Comparison of ENCODE assay signal across 27 cellular contexts in genomic region chr6:39203398-39203797, GRCh38. TPM values are rescaled to one million over a fixed set of nuclear protein-coding genes. Genes with fewer than 3 reads are reported as not detected.
A peak's percentile ranks its signal among the peaks of the same experiment; 100 is the strongest.
DNase-seq lines count a peak whose midpoint lies in the region; ATAC-seq, FAIRE-seq and TF ChIP-seq lines count a peak whose summit lies in the region.
"Had no signal": no experiment of that assay in that cellular context is flagged by ENCODE, and none has a peak within 500 bp of the region (broad histone marks: within the 10 kb centered on the region; RNA-seq: fewer than 3 reads in every experiment).

No MANE protein-coding gene starts in this region.

- TF ChIP-seq CTCF in PC-9 (conservative IDR thresholded peaks at IDR 0.05) (no peak), H1 (IDR thresholded peaks at IDR 0.05; ENCODE audit: control extremely low read depth in 1 of 3, insufficient read depth in 1 of 3, low read depth in 1 of 3, low read length in 3 of 3) (no peak), upper lobe of right lung (IDR thresholded peaks at IDR 0.05) (no peak)

- H4K8ac ChIP-seq in H1 (ENCODE audit: extremely low read depth, insufficient read depth, low read length) = no peak overlapping the region

- ATAC-seq in upper lobe of right lung = peak; percentile 2
- no peak for ATAC-seq in activated CD4-positive, CD25-positive, alpha-beta regulatory T cell treated with anti-CD3 and anti-CD28 coated beads, Interleukin-2, amount 50 U/mL, for 24 hours
- ATAC-seq: activated T-cell treated with anti-CD3 and anti-CD28 coated beads, Interleukin-2, amount 50 U/mL, for 72 hours; naive thymus-derived CD4-positive, alpha-beta T cell; stimulated activated naive CD8-positive, alpha-beta T cell treated with anti-CD3 and anti-CD28 coated beads, Interleukin-15, amount 100 ng/mL, for 72 hours had no signal

- H3K9me2 ChIP-seq in PC-9 (ENCODE audit: insufficient read depth) = no peaks in the 10 kb centered on the region

- peak overlapping the region; percentile 29 for H3K4ac ChIP-seq in H1 (replicated peaks; ENCODE audit: insufficient read length, low read depth, low read length)

- no peak overlapping the region for H3K56ac ChIP-seq in H1 (replicated peaks; ENCODE audit: insufficient read length, low read depth, low read length)

- H2BK12ac ChIP-seq in H1 (ENCODE audit: low read depth, low read length) = 0 out of 2 replicates have a peak overlapping the region, but pooled peaks have one; percentile 42

- H3K79me1 ChIP-seq in H1 (ENCODE audit: low read depth, low read length) = peaks cover 42% of the 10 kb centered on the region

- H3K27me3 ChIP-seq in PC-9 (ENCODE audit: insufficient read depth, low read depth) (no peaks in the 10 kb centered on the region), H1 (replicated peaks in 1 of 4; ENCODE audit: control insufficient read depth in 3 of 4, extremely low read depth in 1 of 4, insufficient read depth in 3 of 4, low read length in 3 of 4) (no peaks in the 10 kb centered on the region), muscle layer of duodenum (ENCODE audit: low read depth, low read length) (no peaks in the 10 kb centered on the region), upper lobe of right lung (no peaks in the 10 kb centered on the region)
- H3K27me3 ChIP-seq: foreskin keratinocyte, spleen, uterus had no signal

- 88% methylated on average over 3 of the region's 4 CpGs; no CpG with 5 or more reads in 1 of the 2 experiments for WGBS in H1 (ENCODE audit: extremely low coverage in 1 of 2, insufficient coverage in 1 of 2, insufficient read length in 1 of 2, insufficient replicate concordance in 2 of 2, low coverage in 1 of 2, low lambda C conversion rate in 2 of 2, missing lambda C conversion rate in 1 of 2), 2 experiments

- no TSS peak for BruUV-seq in PC-9 (replicated peaks; lab: Mats Ljungman, UMichigan)

- H3K14ac ChIP-seq in H1 (ENCODE audit: insufficient read length) = no peak overlapping the region

- no peak overlapping the region for H2BK15ac ChIP-seq in H1 (ENCODE audit: low read length)

- no peak overlapping the region for H2BK120ac ChIP-seq in H1 (replicated peaks; ENCODE audit: low read depth, low read length)

- FAIRE-seq in H1 (lab: Jason Lieb, UNC) = no peak

- no peak for TF ChIP-seq POLR2A in H1 (IDR thresholded peaks at IDR 0.05; ENCODE audit: control extremely low read depth in 1 of 2, low read depth in 2 of 2, low read length in 2 of 2)

- H3K4me3 ChIP-seq in PC-9 (peak overlapping the region; percentile 16; the same call in 1 of the 2 replicates), H1 (ENCODE audit: extremely low read depth in 1 of 4, insufficient read depth in 2 of 4, low read depth in 3 of 4, low read length in 4 of 4) (0 out of 8 replicates have a peak overlapping the region, but pooled peaks of 2 of the 4 experiments have one; percentile 9 to 14), muscle layer of duodenum (ENCODE audit: low read depth in 1 of 2, low read length in 2 of 2) (no peak overlapping the region), upper lobe of right lung (no peak overlapping the region)
- H3K4me3 ChIP-seq: lung, spleen, uterus had no signal

- H3K23me2 ChIP-seq in H1 (ENCODE audit: low read depth, low read length) = no peaks in the 10 kb centered on the region

- intact Hi-C loops in PC-9 (cut with micrococcal nuclease; ENCODE audit: unreplicated experiment) = loop anchor here (1.0 to 5.0 kb wide), 3 partner anchors 34 to 1869 kb away; partner anchors contain the start of genes NFYA and OARD1
- intact Hi-C loops in upper lobe of right lung (cut with DNase I) = no loop called here

- H3K18ac ChIP-seq in H1 (ENCODE audit: extremely low read depth, low read length) = peak overlapping the region; percentile 62

- H3K4me1 ChIP-seq in PC-9 (replicated peaks; ENCODE audit: insufficient read depth) (peaks cover 96% of the 10 kb centered on the region), H1 (replicated peaks in 1 of 4; ENCODE audit: control insufficient read depth in 3 of 4, insufficient read depth in 4 of 4, low read length in 3 of 4) (peaks cover 29 to 55% (median 42%) of the 10 kb centered on the region in 4 experiments), muscle layer of duodenum (ENCODE audit: control insufficient read depth in 1 of 2, insufficient read depth in 2 of 2, low read length in 2 of 2) (peaks cover 8 to 11% of the 10 kb centered on the region in 2 donors), upper lobe of right lung (peaks cover 45% of the 10 kb centered on the region)
- H3K4me1 ChIP-seq: foreskin keratinocyte, uterus had no signal

- H2AK5ac ChIP-seq in H1 (ENCODE audit: low read depth, low read length) = peak overlapping the region; percentile 4

- TF ChIP-seq EP300 in H1 (IDR thresholded peaks at IDR 0.05; ENCODE audit: borderline replicate concordance in 1 of 2, low read depth in 2 of 2, low read length in 2 of 2) = no peak

- H3K79me2 ChIP-seq in PC-9 (ENCODE audit: low read depth) = peaks cover 89% of the 10 kb centered on the region
- peaks cover 9 to 93% of the 10 kb centered on the region in 2 experiments; a peak in 3 of 4 replicates for H3K79me2 ChIP-seq in H1 (ENCODE audit: control insufficient read depth in 1 of 2, insufficient read depth in 2 of 2, low read length in 2 of 2)

- no peak overlapping the region for H3K23ac ChIP-seq in H1 (ENCODE audit: insufficient read length)

- H3K36me3 ChIP-seq in PC-9 (ENCODE audit: low read depth) (no peaks in the 10 kb centered on the region), H1 (ENCODE audit: control insufficient read depth in 2 of 4, insufficient read depth in 4 of 4, low read length in 3 of 4) (0 out of 8 replicates have a peak, but pooled peaks cover 0 to 3% (median 0%) of the 10 kb centered on the region in 4 experiments), muscle layer of duodenum (ENCODE audit: control insufficient read depth in 1 of 2, insufficient read depth in 2 of 2, low read length in 2 of 2) (no peaks in the 10 kb centered on the region), upper lobe of right lung (no peaks in the 10 kb centered on the region)
- H3K36me3 ChIP-seq: spleen, uterus had no signal

- H4K5ac ChIP-seq in H1 (ENCODE audit: insufficient read length, low read depth, low read length) = no peak overlapping the region

- no peak overlapping the region for H2AFZ ChIP-seq in PC-9
- no peak overlapping the region for H2AFZ ChIP-seq in H1 (ENCODE audit: low read length)

- CTCF ChIA-PET in PC-9 (lab: Charles Lee) (interaction anchor here (0.7 to 1.5 kb wide), 5 partner anchors 16 to 1354 kb away, joined by 3 to 20 read pairs (median 4); partner anchors contain the start of gene KCNK5), H1 (lab: Charles Lee; ENCODE audit: partially characterized antibody) (interaction anchor here (43.3 to 72.8 kb wide), 3 partner anchors 3 to 93 kb away, joined by 836 to 1738 read pairs (median 836); partner anchors contain the start of genes KCNK17 and KCNK5)

- no peak overlapping the region for H3K9ac ChIP-seq in H1 (replicated peaks in 1 of 4; ENCODE audit: extremely low read depth in 1 of 4, low read depth in 3 of 4, low read length in 3 of 4)

- DNase-seq in PC-9 (peak; percentile 73 to 85), H1 (ENCODE audit: low read depth in 1 of 2, low spot score in 2 of 2) (no peak), upper lobe of right lung (no peak), NCI-H774 (lab: John Stamatoyannopoulos, UW) (no peak)
- DNase-seq in stimulated activated CD4-positive, alpha-beta T cell treated with anti-CD3 and anti-CD28 coated beads, Interleukin-4, amount 100 ng/mL, for 24 hours = no peak
- DNase-seq: activated naive CD4-positive, alpha-beta T cell treated with anti-CD3 and anti-CD28 coated beads, Interleukin-2, amount 10 ng/mL, durations not matched to agents 7 days and 5 days; activated T-cell treated with anti-CD3 and anti-CD28 coated beads, Interleukin-2, amount 50 U/mL, for 72 hours; caudate nucleus; CD4-positive, CD25-positive, alpha-beta regulatory T cell; DMS 273 treated with DMSO at 0.1 percent for 48 hours; effector CD8-positive, alpha-beta T cell; GOT3; MM.1S; naive thymus-derived CD4-positive, alpha-beta T cell; NCI-H146; NCI-H2171; NCI-H526 treated with DMSO at 0.1 percent for 48 hours; Right ventricle myocardium superior; spleen; stimulated activated naive CD8-positive, alpha-beta T cell treated with anti-CD3 and anti-CD28 coated beads, Interleukin-15, amount 100 ng/mL, for 72 hours; uterus had no signal

- peaks cover 44% of the 10 kb centered on the region for H3F3A ChIP-seq in PC-9 (ENCODE audit: insufficient read depth, low read depth)

- no peaks in the 10 kb centered on the region for H3K9me3 ChIP-seq in PC-9 (ENCODE audit: insufficient read depth, low read depth)
- no peaks in the 10 kb centered on the region for H3K9me3 ChIP-seq in H1 (ENCODE audit: insufficient read depth in 2 of 2, low read depth in 1 of 2, low read length in 1 of 2)
- no peaks in the 10 kb centered on the region for H3K9me3 ChIP-seq in muscle layer of duodenum (ENCODE audit: control insufficient read depth in 1 of 2, low read length in 2 of 2)
- H3K9me3 ChIP-seq in upper lobe of right lung = no peaks in the 10 kb centered on the region
- H3K9me3 ChIP-seq: spleen, uterus had no signal

- 0 out of 2 replicates have a peak overlapping the region, but pooled peaks have one; percentile 27 for H2BK20ac ChIP-seq in H1 (ENCODE audit: low read length)

- H3K4me2 ChIP-seq in PC-9 (peak overlapping the region; percentile 75), H1 (ENCODE audit: insufficient read depth in 1 of 2, low read depth in 2 of 2, low read length in 2 of 2) (peak overlapping the region; percentile 4 to 14; a peak in 1 of 4 replicates)

- POLR2A ChIA-PET in PC-9 (lab: Charles Lee; ENCODE audit: unreplicated experiment) (interaction anchor here (0.7 to 1.0 kb wide), 3 partner anchors 12 to 24 kb away, joined by 3 to 5 read pairs (median 3); no protein-coding TSS in a partner anchor), H1 (lab: Charles Lee; ENCODE audit: partially characterized antibody) (interaction anchor here (1.1 to 3.0 kb wide), 4 partner anchors 9 to 98 kb away, joined by 3 to 13 read pairs (median 4); no protein-coding TSS in a partner anchor)

- H4K91ac ChIP-seq in H1 (replicated peaks; ENCODE audit: insufficient read length, low read length) = no peak overlapping the region

- peak overlapping the region; percentile 95 for H3K27ac ChIP-seq in PC-9
- H3K27ac ChIP-seq in H1 (ENCODE audit: low read depth, low read length) = no peak overlapping the region
- H3K27ac ChIP-seq in muscle layer of duodenum (ENCODE audit: low read length) = peak overlapping the region; percentile 72
- H3K27ac ChIP-seq in upper lobe of right lung = peak overlapping the region; percentile 69
- H3K27ac ChIP-seq: foreskin keratinocyte, spleen, uterus had no signal

- peak overlapping the region; percentile 8 for H2BK5ac ChIP-seq in H1 (ENCODE audit: low read depth, low read length)

- TF ChIP-seq RAD21 in H1 (IDR thresholded peaks at IDR 0.05 in 1 of 2, conservative IDR thresholded peaks at IDR 0.05 in 1 of 2; ENCODE audit: low read depth in 2 of 2, low read length in 2 of 2) = no peak

- no peaks in the 10 kb centered on the region for H4K20me1 ChIP-seq in PC-9 (ENCODE audit: insufficient read depth)
- H4K20me1 ChIP-seq in H1 (replicated peaks in 1 of 2; ENCODE audit: control insufficient read depth in 1 of 2, insufficient read depth in 2 of 2, low read length in 2 of 2) = peaks cover 17 to 58% of the 10 kb centered on the region in 2 experiments

RNA-seq across cellular contexts. Expression of gene KCNK5, which starts 25.9 kb away (rescaled TPM):
- total RNA-seq in PC-9 (2021) (11.9 and 14.3 TPM in 2 replicates), upper lobe of right lung (10.0 TPM)
- total RNA-seq in H1 (2021; fragmentation: NEBNext Ultra II Directional; extraction: Animal tissue kit (Norgen Biotek cat#: 25700)) = 42.2 and 44.3 TPM in 2 replicates
- polyA plus RNA-seq in H1 (2011; rRNA removed) = 20.9 and 29.7 TPM in 2 replicates
- polyA plus RNA-seq in H1 (2011; cell fraction: cytosol; rRNA removed) = 24.8 TPM
- 31.8 TPM for polyA plus RNA-seq in H1 (2011; cell fraction: nucleus; rRNA removed)
- 31.4 to 37.5 TPM (median 35.7 TPM) in 4 replicates for polyA plus RNA-seq in H1 (2012, experiment 1 of 2)
- 37.4 TPM for polyA plus RNA-seq in H1 (2012, experiment 2 of 2)
- polyA plus RNA-seq in H1 (2013, experiment 1 of 2) = 41.6 TPM
- polyA plus RNA-seq in H1 (2013, experiment 2 of 2) = 43.7 TPM
- polyA minus RNA-seq in H1 (2011; rRNA and poly(A)+ RNA removed) = 35.0 and 38.1 TPM in 2 replicates
- 28.0 TPM for polyA minus RNA-seq in H1 (2011; cell fraction: cytosol; rRNA and poly(A)+ RNA removed)
- 27.0 TPM for polyA minus RNA-seq in H1 (2011; cell fraction: nucleus; rRNA and poly(A)+ RNA removed)
- total RNA-seq: G401, osteocyte had no signal

Comparison
In these comparisons a context has a peak if more than half of its experiments do, and no peak if none do; other contexts are left out.
1. DNase-seq: peak in PC-9 (2 of 2); none in H1 (0 of 2), upper lobe of right lung (single experiment), stimulated activated CD4-positive, alpha-beta T cell treated with anti-CD3 and anti-CD28 coated beads, Interleukin-4, amount 100 ng/mL, for 24 hours (single experiment) and NCI-H774 (single experiment).